ENCODE assay signal across 21 cellular contexts in the genomic region with DNA sequence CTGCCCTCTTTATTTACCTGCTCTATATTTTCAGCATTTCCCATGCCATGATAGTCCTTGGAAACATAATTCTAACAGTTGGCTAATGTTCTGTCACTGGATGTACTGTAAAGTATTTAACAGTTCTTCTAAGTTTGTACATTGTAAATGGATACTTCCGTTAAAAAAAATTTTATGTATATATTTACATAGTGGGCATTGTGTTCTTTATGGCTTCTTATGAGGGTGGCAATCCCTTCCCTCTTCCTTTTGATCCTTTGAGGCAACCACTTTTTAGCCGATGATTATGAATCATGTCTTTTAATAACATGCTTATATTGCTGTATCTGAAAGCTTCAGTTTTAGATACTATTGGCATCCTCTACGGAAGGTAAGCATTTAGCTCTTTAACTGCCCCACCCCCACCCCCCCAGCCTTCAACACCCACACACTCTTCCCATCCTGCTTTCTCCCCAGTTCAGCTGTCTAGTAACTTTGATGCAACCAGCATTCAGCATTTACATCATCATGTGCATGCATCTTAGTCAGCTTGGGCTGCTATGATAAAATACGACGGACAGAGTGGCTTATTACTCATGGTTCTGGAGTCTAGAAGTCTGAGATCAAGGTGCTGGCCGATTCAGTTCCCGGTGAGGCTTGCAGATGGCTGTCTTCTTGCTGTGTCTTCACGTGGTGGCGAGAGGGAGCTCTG. TPM values are rescaled to one million over a fixed set of nuclear protein-coding genes. Genes with fewer than 3 reads are reported as not detected.
A peak's percentile ranks its signal among the peaks of the same experiment; 100 is the strongest.
DNase-seq lines count a peak whose midpoint lies in the region; ATAC-seq and TF ChIP-seq lines count a peak whose summit lies in the region.
"Had no signal": no experiment of that assay in that cellular context is flagged by ENCODE, and none has a peak within 500 bp of the region (broad histone marks: within the 10 kb centered on the region; RNA-seq: fewer than 3 reads in every experiment).

No MANE protein-coding gene starts in this region.

- H3K27me3 ChIP-seq in RWPE2 (ENCODE audit: insufficient read depth, poor library complexity, severe bottlenecking) (no peaks in the 10 kb centered on the region), dorsolateral prefrontal cortex (peaks cover 0 to 3% (median 0%) of the 10 kb centered on the region in 45 donors)

- no peak overlapping the region for H3K27ac Mint-ChIP-seq in natural killer cell
- H3K27ac Mint-ChIP-seq: activated T-helper 2 cell treated with anti-CD3 and anti-CD28 coated beads, Interferon-gamma antibody, Interleukin-2, Interleukin-4, amounts not matched to agents 10 μg/mL and 5 μg/mL and 100 μg/mL, durations not matched to agents 14 hours and 24 hours and 36 hours had no signal

- DNase-seq in AG08395 (ENCODE audit: low spot score) (peak; percentile 26), GM04503 (ENCODE audit: low read depth) (peak; percentile 16), RWPE2 (ENCODE audit: low spot score) (no peak), fibroblast of pulmonary artery (ENCODE audit: low read depth) (peak; percentile 38), dorsolateral prefrontal cortex (no peak), NOMO-1 (lab: John Stamatoyannopoulos, UW; ENCODE audit: unreplicated experiment in 2 of 2) (no peak), natural killer cell (no peak)
- DNase-seq: activated CD4-positive, CD25-positive, alpha-beta regulatory T cell; amygdala; cerebellar nuclear complex; effector memory CD8-positive, alpha-beta T cell; heart left ventricle; left ventricle myocardium superior; MM.1S; NCI-H2227 treated with DMSO at 0.1 percent for 48 hours; nucleus accumbens; stimulated activated CD4-positive, alpha-beta T cell treated with anti-CD3 and anti-CD28 coated beads, Interleukin-15, amount 100 ng/mL, for 24 hours had no signal

- H3K27ac ChIP-seq in RWPE2 (ENCODE audit: poor library complexity, severe bottlenecking) (no peak overlapping the region), dorsolateral prefrontal cortex (no peak overlapping the region)
- H3K27ac ChIP-seq: heart left ventricle had no signal

- no peak overlapping the region for H3K4me3 Mint-ChIP-seq in natural killer cell
- H3K4me3 Mint-ChIP-seq: effector memory CD8-positive, alpha-beta T cell had no signal

- peaks cover 6% of the 10 kb centered on the region in 2 donors for H3K27me3 Mint-ChIP-seq in natural killer cell (ENCODE audit: low read depth in 2 of 2)

- H3K36me3 ChIP-seq in RWPE2 (ENCODE audit: low read depth): no peaks in the 10 kb centered on the region
- H3K36me3 ChIP-seq: heart left ventricle had no signal

- no peaks in the 10 kb centered on the region for H3K36me3 Mint-ChIP-seq in natural killer cell

- H3K4me3 ChIP-seq in RWPE2 (ENCODE audit: severe bottlenecking) (no peak overlapping the region), fibroblast of pulmonary artery (replicated peaks; ENCODE audit: low read depth, low read length) (no peak overlapping the region), dorsolateral prefrontal cortex (no peak overlapping the region)
- H3K4me3 ChIP-seq: heart left ventricle had no signal

- no peaks in the 10 kb centered on the region for H3K9me3 ChIP-seq in RWPE2 (ENCODE audit: severe bottlenecking)
- H3K9me3 ChIP-seq: heart left ventricle had no signal

- ATAC-seq in RWPE2 (ENCODE audit: low read depth) (peak; percentile 71), HG02678 (IDR thresholded peaks at IDR 0.05; ENCODE audit: unreplicated experiment) (no peak), natural killer cell (no peak)
- ATAC-seq: effector memory CD8-positive, alpha-beta T cell; heart left ventricle; left ventricle myocardium superior had no signal

- no peaks in the 10 kb centered on the region for H3K4me1 Mint-ChIP-seq in natural killer cell

- intact Hi-C loops in dorsolateral prefrontal cortex (cut with DNase I) (no loop called here), natural killer cell (cut with micrococcal nuclease) (no loop called here)

- TF ChIP-seq CTCF in RWPE2 (IDR thresholded peaks at IDR 0.05; ENCODE audit: poor library complexity, severe bottlenecking) (no peak), fibroblast of pulmonary artery (IDR thresholded peaks at IDR 0.05; ENCODE audit: low read length, missing control alignments) (no peak), dorsolateral prefrontal cortex (IDR thresholded peaks at IDR 0.05 in 54 of 56, conservative IDR thresholded peaks at IDR 0.05 in 2 of 56; ENCODE audit: low read depth in 1 of 56, partially characterized antibody in 56 of 56) (no peak), natural killer cell (IDR thresholded peaks at IDR 0.05) (no peak)

- no peaks in the 10 kb centered on the region for H3K4me1 ChIP-seq in RWPE2 (ENCODE audit: insufficient read depth, poor library complexity, severe bottlenecking)
- H3K4me1 ChIP-seq: heart left ventricle had no signal

- no peaks in the 10 kb centered on the region for H3K9me3 Mint-ChIP-seq in natural killer cell
- H3K9me3 Mint-ChIP-seq: activated T-helper 2 cell treated with anti-CD3 and anti-CD28 coated beads, Interferon-gamma antibody, Interleukin-2, Interleukin-4, amounts not matched to agents 10 μg/mL and 5 μg/mL and 100 μg/mL, durations not matched to agents 14 hours and 24 hours and 36 hours; effector memory CD8-positive, alpha-beta T cell had no signal

RNA-seq across cellular contexts. Expression of gene EDAR, which starts 21.0 kb away (rescaled TPM):
- total RNA-seq in dorsolateral prefrontal cortex (under 1 TPM in 9 of 120 experiments, not detected in 111; 0.10 to 0.23 (median 0.15) TPM), natural killer cell (under 1 TPM in 2 of 3 donors, not detected in 1; 0.11 to 0.23 TPM)
- total RNA-seq: Daoy, fibroblast of lung, left ventricle myocardium superior had no signal

Comparison
In these comparisons a context has a peak if more than half of its experiments do, and no peak if none do; other contexts are left out.
1. DNase-seq: peak in AG08395 (single experiment), GM04503 (single experiment) and fibroblast of pulmonary artery (single experiment); none in RWPE2 (single experiment), dorsolateral prefrontal cortex (0 of 10), NOMO-1 (0 of 2) and natural killer cell (single experiment).